Comparison of ENCODE assay signal across 9 cellular contexts in the genomic region with DNA sequence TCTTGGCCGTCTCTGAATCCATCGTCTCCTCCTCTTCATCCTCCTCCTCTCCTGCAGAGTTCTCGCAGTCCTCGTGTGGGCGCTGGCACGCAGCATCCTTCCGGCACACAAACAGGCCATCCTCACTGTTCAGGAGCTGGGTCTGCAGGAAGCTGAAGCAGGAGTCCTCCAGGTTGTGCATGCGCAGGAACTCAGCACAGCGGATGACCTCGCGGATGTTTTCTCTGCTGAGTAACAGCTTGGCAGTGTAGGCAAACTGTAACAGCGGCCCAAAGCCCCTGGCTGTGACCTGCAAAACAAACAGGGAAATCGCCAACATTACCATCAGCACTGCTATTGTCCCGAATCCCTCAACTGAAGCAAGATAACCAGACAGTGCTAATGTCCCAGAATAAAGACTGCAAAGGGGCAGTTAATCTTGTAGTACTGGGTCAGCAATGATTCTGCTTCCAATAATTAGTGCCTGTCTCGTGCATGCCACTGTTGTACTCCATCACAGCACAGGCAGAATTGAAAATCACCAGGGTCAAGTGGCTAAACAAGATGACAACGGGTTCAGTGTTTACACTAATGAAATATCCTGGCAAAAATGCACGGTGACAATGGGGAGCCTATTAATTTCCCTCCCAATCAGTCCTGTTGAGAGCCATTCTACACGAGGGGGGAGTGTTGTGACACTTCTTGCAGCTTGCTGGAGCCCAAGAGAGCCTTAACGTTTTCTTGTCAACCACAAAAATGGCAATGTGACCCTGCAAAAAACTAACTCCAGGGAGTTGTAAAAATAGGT. TPM values are rescaled to one million over a fixed set of nuclear protein-coding genes. Genes with fewer than 3 reads are reported as not detected.
DNase-seq lines count a peak whose midpoint lies in the region; ATAC-seq and TF ChIP-seq lines count a peak whose summit lies in the region.
"Had no signal": no experiment of that assay in that cellular context is flagged by ENCODE, and none has a peak within 500 bp of the region (broad histone marks: within the 10 kb centered on the region; RNA-seq: fewer than 3 reads in every experiment).

No MANE protein-coding gene starts in this region.

- H3K4me1 Mint-ChIP-seq in activated T-helper 17 cell treated with anti-CD3 and anti-CD28 coated beads, Interleukin-2, amount 50 U/mL, for 72 hours, result peaks cover 51% of the 10 kb centered on the region

- H3K4me3 Mint-ChIP-seq in activated T-helper 17 cell treated with anti-CD3 and anti-CD28 coated beads, Interleukin-2, amount 50 U/mL, for 72 hours, result peak overlapping the region; percentile 60

- in situ Hi-C loops in gastrocnemius medialis (cut with MboI; ENCODE audit: low sequenced_read_pairs in 4 of 4), result loop anchor here in 1 of 4 donors (25.0 kb wide), 1 partner anchor 336 kb away; a partner anchor contains a TSS
- in situ Hi-C loops in KBM-7 (cut with MboI; ENCODE audit: low pct_unique_long_range_greater_than_20kb, low sequenced_read_pairs), result no loop called here

- no peaks in the 10 kb centered on the region for H3K4me1 ChIP-seq in right cardiac atrium (ENCODE audit: control insufficient read depth, insufficient read depth, low read length)
- H3K4me1 ChIP-seq in gastrocnemius medialis, result no peaks in the 10 kb centered on the region

- H3K9me3 ChIP-seq in right cardiac atrium (ENCODE audit: control insufficient read depth, low read length) (no peaks in the 10 kb centered on the region), gastrocnemius medialis (no peaks in the 10 kb centered on the region)

- H3K27me3 ChIP-seq in right cardiac atrium (ENCODE audit: control insufficient read depth, insufficient read depth) (no peaks in the 10 kb centered on the region), gastrocnemius medialis (no peaks in the 10 kb centered on the region)

- H3K36me3 ChIP-seq in gastrocnemius medialis, result peaks cover 0 to 20% of the 10 kb centered on the region in 2 donors

- H3K27me3 Mint-ChIP-seq in activated T-helper 17 cell treated with anti-CD3 and anti-CD28 coated beads, Interleukin-2, amount 50 U/mL, for 72 hours, result no peaks in the 10 kb centered on the region

- TF ChIP-seq POLR2A in gastrocnemius medialis (IDR thresholded peaks at IDR 0.05), result no peak

- no peak for TF ChIP-seq CTCF in gastrocnemius medialis (IDR thresholded peaks at IDR 0.05 in 4 of 5, conservative IDR thresholded peaks at IDR 0.05 in 1 of 5)

- 58% methylated on average over 19 of the region's 19 CpGs for WGBS in right cardiac atrium

- H3K4me3 ChIP-seq in right cardiac atrium (ENCODE audit: low read length) (no peak overlapping the region), gastrocnemius medialis (no peak overlapping the region)

- no peaks in the 10 kb centered on the region for H3K9me3 Mint-ChIP-seq in activated T-helper 17 cell treated with anti-CD3 and anti-CD28 coated beads, Interleukin-2, amount 50 U/mL, for 72 hours

- DNase-seq in right cardiac atrium (no peak), cardiac septum (ENCODE audit: low spot score) (no peak), islet precursor cell (peak; percentile 60), gastrocnemius medialis (no peak), KBM-7 (no peak)
- DNase-seq: stimulated activated CD4-positive, alpha-beta T cell treated with anti-CD3 and anti-CD28 coated beads, Interleukin-4, amount 100 ng/mL, for 24 hours had no signal

- H3K27ac ChIP-seq in right cardiac atrium (ENCODE audit: low read length) (no peak overlapping the region), gastrocnemius medialis (no peak overlapping the region)

- ATAC-seq in right cardiac atrium, result peak; percentile 13 to 47
- ATAC-seq in activated T-helper 17 cell treated with anti-CD3 and anti-CD28 coated beads, Interleukin-2, amount 50 U/mL, for 72 hours (replicated peaks), result no peak
- ATAC-seq in gastrocnemius medialis, result no peak
- ATAC-seq in GM19035 (IDR thresholded peaks at IDR 0.05; ENCODE audit: unreplicated experiment), result no peak
- no peak for ATAC-seq in HG02610 (IDR thresholded peaks at IDR 0.05; ENCODE audit: unreplicated experiment)

- H3K36me3 Mint-ChIP-seq in activated T-helper 17 cell treated with anti-CD3 and anti-CD28 coated beads, Interleukin-2, amount 50 U/mL, for 72 hours (ENCODE audit: low read depth), result peaks cover 85% of the 10 kb centered on the region

- peak overlapping the region; percentile 82 for H3K27ac Mint-ChIP-seq in activated T-helper 17 cell treated with anti-CD3 and anti-CD28 coated beads, Interleukin-2, amount 50 U/mL, for 72 hours

- intact Hi-C loops in right cardiac atrium (cut with DNase I) (no loop called here), cardiac septum (cut with DNase I) (no loop called here), gastrocnemius medialis (cut with DNase I; ENCODE audit: low total_unique reads) (no loop called here)

RNA-seq across cellular contexts. Expression of a gene that starts 57.5 kb away (rescaled TPM):
- total RNA-seq in right cardiac atrium (not detected), cardiac septum (not detected), gastrocnemius medialis (not detected)
- polyA plus RNA-seq in right cardiac atrium, result not detected
- not detected for total RNA-seq in activated T-helper 17 cell treated with anti-CD3 and anti-CD28 coated beads, Interleukin-2, amount 50 U/mL, for 72 hours

Comparison
In these comparisons a context has a peak if more than half of its experiments do, and no peak if none do; other contexts are left out.
1. ATAC-seq: peak in right cardiac atrium (2 of 2); none in activated T-helper 17 cell treated with anti-CD3 and anti-CD28 coated beads, Interleukin-2, amount 50 U/mL, for 72 hours (single experiment), gastrocnemius medialis (0 of 2), GM19035 (single experiment) and HG02610 (single experiment).